Comparison of ENCODE assay signal across 1 cellular context in the genomic region with DNA sequence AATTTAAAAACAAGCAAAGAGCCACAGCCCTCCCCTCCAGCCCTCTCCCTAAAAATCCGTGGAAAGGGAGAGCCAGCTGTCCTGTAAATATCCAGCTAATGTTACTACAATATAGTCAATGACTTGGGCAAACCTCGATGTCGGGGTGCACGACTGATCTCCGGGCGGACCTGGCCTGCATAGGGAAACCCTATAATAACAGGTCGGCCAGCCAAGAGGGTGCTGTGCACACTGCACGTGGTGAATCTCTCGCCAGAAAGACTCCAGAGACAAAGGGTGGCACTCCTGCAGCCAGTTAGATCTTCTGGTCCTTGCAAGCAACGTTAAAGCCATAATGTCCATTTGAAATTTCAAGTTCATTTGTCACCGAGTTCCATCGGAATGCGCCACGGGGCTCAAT.
TF ChIP-seq lines count a peak whose summit lies in the region.

No MANE protein-coding gene starts in this region.

TF ChIP-seq in GM23338, 12 proteins besides CTCF, POLR2A, EP300 and RAD21 (continued from another document):
- TF ChIP-seq, protein P1, sequence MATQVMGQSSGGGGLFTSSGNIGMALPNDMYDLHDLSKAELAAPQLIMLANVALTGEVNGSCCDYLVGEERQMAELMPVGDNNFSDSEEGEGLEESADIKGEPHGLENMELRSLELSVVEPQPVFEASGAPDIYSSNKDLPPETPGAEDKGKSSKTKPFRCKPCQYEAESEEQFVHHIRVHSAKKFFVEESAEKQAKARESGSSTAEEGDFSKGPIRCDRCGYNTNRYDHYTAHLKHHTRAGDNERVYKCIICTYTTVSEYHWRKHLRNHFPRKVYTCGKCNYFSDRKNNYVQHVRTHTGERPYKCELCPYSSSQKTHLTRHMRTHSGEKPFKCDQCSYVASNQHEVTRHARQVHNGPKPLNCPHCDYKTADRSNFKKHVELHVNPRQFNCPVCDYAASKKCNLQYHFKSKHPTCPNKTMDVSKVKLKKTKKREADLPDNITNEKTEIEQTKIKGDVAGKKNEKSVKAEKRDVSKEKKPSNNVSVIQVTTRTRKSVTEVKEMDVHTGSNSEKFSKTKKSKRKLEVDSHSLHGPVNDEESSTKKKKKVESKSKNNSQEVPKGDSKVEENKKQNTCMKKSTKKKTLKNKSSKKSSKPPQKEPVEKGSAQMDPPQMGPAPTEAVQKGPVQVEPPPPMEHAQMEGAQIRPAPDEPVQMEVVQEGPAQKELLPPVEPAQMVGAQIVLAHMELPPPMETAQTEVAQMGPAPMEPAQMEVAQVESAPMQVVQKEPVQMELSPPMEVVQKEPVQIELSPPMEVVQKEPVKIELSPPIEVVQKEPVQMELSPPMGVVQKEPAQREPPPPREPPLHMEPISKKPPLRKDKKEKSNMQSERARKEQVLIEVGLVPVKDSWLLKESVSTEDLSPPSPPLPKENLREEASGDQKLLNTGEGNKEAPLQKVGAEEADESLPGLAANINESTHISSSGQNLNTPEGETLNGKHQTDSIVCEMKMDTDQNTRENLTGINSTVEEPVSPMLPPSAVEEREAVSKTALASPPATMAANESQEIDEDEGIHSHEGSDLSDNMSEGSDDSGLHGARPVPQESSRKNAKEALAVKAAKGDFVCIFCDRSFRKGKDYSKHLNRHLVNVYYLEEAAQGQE (IDR thresholded peaks at IDR 0.05; ENCODE audit: unreplicated experiment), result no peak
- no peak for TF ChIP-seq ZNF331 (CRISPR knock-in tag; IDR thresholded peaks at IDR 0.05; ENCODE audit: low read depth)
- TF ChIP-seq EZH2 (IDR thresholded peaks at IDR 0.05; ENCODE audit: low read depth, unreplicated experiment), result no peak
- no peak for TF ChIP-seq POLR2AphosphoS5 (IDR thresholded peaks at IDR 0.05; ENCODE audit: low read depth)
- TF ChIP-seq NANOG (IDR thresholded peaks at IDR 0.05; ENCODE audit: borderline replicate concordance), result no peak
